Comparison of ENCODE assay signal across 30 cellular contexts in genomic region chr20:3764659-3765058, GRCh38. TPM values are rescaled to one million over a fixed set of nuclear protein-coding genes. Genes with fewer than 3 reads are reported as not detected.
DNase-seq lines count a peak whose midpoint lies in the region; ATAC-seq and TF ChIP-seq lines count a peak whose summit lies in the region.
"Had no signal": no experiment of that assay in that cellular context is flagged by ENCODE, and none has a peak within 500 bp of the region (broad histone marks: within the 10 kb centered on the region; RNA-seq: fewer than 3 reads in every experiment).

No MANE protein-coding gene starts in this region.

- no peaks in the 10 kb centered on the region for H3K9me3 Mint-ChIP-seq in neural crest cell
- no peaks in the 10 kb centered on the region for H3K9me3 Mint-ChIP-seq in activated CD4-positive, alpha-beta memory T cell treated with anti-CD3 and anti-CD28 coated beads for 36 hours
- H3K9me3 Mint-ChIP-seq: activated CD4-positive, alpha-beta T cell treated with anti-CD3 and anti-CD28 coated beads, Interleukin-2, amount 10 ng/mL, durations not matched to agents 24 days and 14 days; activated naive CD8-positive, alpha-beta T cell treated with anti-CD3 and anti-CD28 coated beads, Interleukin-2, amount 50 U/mL, for 24 hours; activated T-cell treated with anti-CD3 and anti-CD28 coated beads, Interleukin-2, amount 50 U/mL, for 4 hours; naive B cell; stimulated activated naive CD8-positive, alpha-beta T cell treated with anti-CD3 and anti-CD28 coated beads, Interleukin-15, Interleukin-2, amounts not matched to agents 100 ng/mL and 50 ng/mL, for 24 hours had no signal

- H3K27me3 Mint-ChIP-seq in neural crest cell (ENCODE audit: low read depth) = no peaks in the 10 kb centered on the region
- H3K27me3 Mint-ChIP-seq in activated CD4-positive, alpha-beta memory T cell treated with anti-CD3 and anti-CD28 coated beads for 36 hours = no peaks in the 10 kb centered on the region
- H3K27me3 Mint-ChIP-seq: activated CD4-positive, alpha-beta T cell treated with anti-CD3 and anti-CD28 coated beads, Interleukin-2, amount 10 ng/mL, durations not matched to agents 24 days and 14 days; activated naive CD8-positive, alpha-beta T cell treated with anti-CD3 and anti-CD28 coated beads, Interleukin-2, amount 50 U/mL, for 24 hours; naive B cell; stimulated activated naive CD8-positive, alpha-beta T cell treated with anti-CD3 and anti-CD28 coated beads, Interleukin-15, Interleukin-2, amounts not matched to agents 100 ng/mL and 50 ng/mL, for 24 hours had no signal

- DNase-seq in heart right ventricle = no peak
- DNase-seq in left ventricle myocardium superior = no peak
- no peak for DNase-seq in esophagus squamous epithelium (lab: John Stamatoyannopoulos, UW)
- no peak for DNase-seq in neural crest cell (ENCODE audit: low read depth, low spot score)
- no peak for DNase-seq in Ammon's horn (ENCODE audit: low spot score)
- DNase-seq in activated CD4-positive, alpha-beta memory T cell treated with anti-CD3 and anti-CD28 coated beads for 36 hours = no peak
- no peak for DNase-seq in spleen
- DNase-seq: activated CD4-positive, alpha-beta T cell treated with anti-CD3 and anti-CD28 coated beads, Interleukin-2, amount 10 ng/mL, durations not matched to agents 24 days and 14 days; activated naive CD8-positive, alpha-beta T cell treated with anti-CD3 and anti-CD28 coated beads, Interleukin-2, amount 50 U/mL, for 24 hours; activated T-cell treated with anti-CD3 and anti-CD28 coated beads, Interleukin-2, amount 50 U/mL, for 4 hours; AML-193; brain microvascular endothelial cell; COR-L47; effector memory CD4-positive, alpha-beta T cell; naive B cell; NCI-H1105; NCI-H1930; NCI-H526; Peyer's patch; SJCRH30; T1000; tibial artery had no signal

- TF ChIP-seq CTCF in heart right ventricle (IDR thresholded peaks at IDR 0.05) (no peak), esophagus squamous epithelium (IDR thresholded peaks at IDR 0.05) (no peak), neural crest cell (conservative IDR thresholded peaks at IDR 0.05) (no peak), spleen (IDR thresholded peaks at IDR 0.05 in 8 of 11, conservative IDR thresholded peaks at IDR 0.05 in 3 of 11) (no peak)

- H3K9ac ChIP-seq in subcutaneous abdominal adipose tissue (ENCODE audit: low read length in 5 of 5) = peak overlapping the region in 2 of 5 donors; percentile 15 to 28

- H3K36me3 ChIP-seq in heart right ventricle = peaks cover 0 to 3% (median 0%) of the 10 kb centered on the region in 9 donors
- no peaks in the 10 kb centered on the region for H3K36me3 ChIP-seq in esophagus squamous epithelium
- peaks cover 0 to 9% (median 2%) of the 10 kb centered on the region in 5 donors for H3K36me3 ChIP-seq in subcutaneous abdominal adipose tissue (ENCODE audit: control insufficient read depth in 5 of 5, insufficient read depth in 5 of 5, low read length in 5 of 5)
- H3K36me3 ChIP-seq in spleen = peaks cover 0 to 27% (median 0%) of the 10 kb centered on the region in 6 donors
- H3K36me3 ChIP-seq: Peyer's patch, SJCRH30, tibial artery had no signal

- CTCF ChIA-PET in activated CD4-positive, alpha-beta memory T cell treated with anti-CD3 and anti-CD28 coated beads for 36 hours (lab: Charles Lee) = interaction anchor here (1.1 to 1.8 kb wide), 3 partner anchors 12 to 54 kb away, joined by 3 to 6 read pairs (median 3); no protein-coding TSS in a partner anchor

- WGBS in heart right ventricle, 2 donors = 83 to 94% methylated on average over 3 of the region's 3 CpGs
- WGBS in esophagus squamous epithelium, 2 donors = 89 to 90% methylated on average over 2 to 3 of the region's 3 CpGs
- 71 to 91% (median 88%) methylated on average over 3 of the region's 3 CpGs for WGBS in spleen, 5 donors

- H3K4me1 ChIP-seq in heart right ventricle (peaks cover 7 to 64% (median 38%) of the 10 kb centered on the region in 9 donors), esophagus squamous epithelium (peaks cover 21 to 79% (median 49%) of the 10 kb centered on the region in 3 donors), subcutaneous abdominal adipose tissue (ENCODE audit: control insufficient read depth in 5 of 5, insufficient read depth in 5 of 5, low read length in 5 of 5) (peaks cover 15 to 80% (median 67%) of the 10 kb centered on the region in 5 donors), spleen (peaks cover 12 to 94% (median 52%) of the 10 kb centered on the region in 6 donors)
- H3K4me1 ChIP-seq: SJCRH30 had no signal

- intact Hi-C loops in heart right ventricle (cut with DNase I) (loop anchor here in 6 of 10 donors (5.0 kb wide), 3 partner anchors 42 to 87 kb away; no protein-coding TSS in a partner anchor), left ventricle myocardium superior (cut with micrococcal nuclease) (no loop called here), esophagus squamous epithelium (cut with DNase I) (no loop called here), spleen (cut with DNase I; ENCODE audit: low total_unique reads) (no loop called here)
- intact Hi-C loops in activated CD4-positive, alpha-beta memory T cell treated with anti-CD3 and anti-CD28 coated beads for 36 hours (cut with micrococcal nuclease) = loop anchor here (5.0 kb wide), 1 partner anchor 42 kb away; no protein-coding TSS in a partner anchor

- POLR2A ChIA-PET in activated CD4-positive, alpha-beta memory T cell treated with anti-CD3 and anti-CD28 coated beads for 36 hours (lab: Charles Lee) = no interaction called here

- peak overlapping the region; percentile 47 for H3K4me3 Mint-ChIP-seq in neural crest cell
- no peak overlapping the region for H3K4me3 Mint-ChIP-seq in activated CD4-positive, alpha-beta memory T cell treated with anti-CD3 and anti-CD28 coated beads for 36 hours
- H3K4me3 Mint-ChIP-seq: activated CD4-positive, alpha-beta T cell treated with anti-CD3 and anti-CD28 coated beads, Interleukin-2, amount 10 ng/mL, durations not matched to agents 24 days and 14 days; activated naive CD8-positive, alpha-beta T cell treated with anti-CD3 and anti-CD28 coated beads, Interleukin-2, amount 50 U/mL, for 24 hours; activated T-cell treated with anti-CD3 and anti-CD28 coated beads, Interleukin-2, amount 50 U/mL, for 4 hours; stimulated activated naive CD8-positive, alpha-beta T cell treated with anti-CD3 and anti-CD28 coated beads, Interleukin-15, Interleukin-2, amounts not matched to agents 100 ng/mL and 50 ng/mL, for 24 hours had no signal

- no peak overlapping the region for H3K4me3 ChIP-seq in heart right ventricle
- no peak overlapping the region for H3K4me3 ChIP-seq in esophagus squamous epithelium
- H3K4me3 ChIP-seq in subcutaneous abdominal adipose tissue (ENCODE audit: low read depth in 1 of 5, low read length in 5 of 5) = peak overlapping the region in 1 of 5 donors; percentile 1
- H3K4me3 ChIP-seq in spleen = no peak overlapping the region
- H3K4me3 ChIP-seq: A549, hepatocyte, Peyer's patch, SJCRH30, tibial artery had no signal

- no peaks in the 10 kb centered on the region for H3K36me3 Mint-ChIP-seq in neural crest cell (ENCODE audit: low read depth)
- H3K36me3 Mint-ChIP-seq in activated CD4-positive, alpha-beta memory T cell treated with anti-CD3 and anti-CD28 coated beads for 36 hours = no peaks in the 10 kb centered on the region
- H3K36me3 Mint-ChIP-seq: naive B cell had no signal

- H3K9me3 ChIP-seq in heart right ventricle (no peaks in the 10 kb centered on the region), esophagus squamous epithelium (no peaks in the 10 kb centered on the region), subcutaneous abdominal adipose tissue (ENCODE audit: control insufficient read depth in 5 of 5, low read length in 5 of 5) (no peaks in the 10 kb centered on the region), spleen (no peaks in the 10 kb centered on the region)
- H3K9me3 ChIP-seq: A549, Peyer's patch, SJCRH30, tibial artery had no signal

- H3K27ac ChIP-seq in heart right ventricle (peak overlapping the region in 6 of 10 donors; percentile 17 to 92 (median 43)), esophagus squamous epithelium (peak overlapping the region in 3 of 4 donors; percentile 49 to 96 (median 93)), subcutaneous abdominal adipose tissue (ENCODE audit: low read depth, low read length) (peak overlapping the region; percentile 50), spleen (peak overlapping the region in 4 of 8 donors; percentile 20 to 97 (median 92))
- H3K27ac ChIP-seq: A549, brain microvascular endothelial cell, hepatocyte, SJCRH30, tibial artery had no signal

- H3K27me3 ChIP-seq in heart right ventricle (no peaks in the 10 kb centered on the region), esophagus squamous epithelium (no peaks in the 10 kb centered on the region), subcutaneous abdominal adipose tissue (ENCODE audit: control insufficient read depth in 5 of 5, insufficient read depth in 4 of 5, low read length in 5 of 5) (no peaks in the 10 kb centered on the region), spleen (replicated peaks in 1 of 7) (no peaks in the 10 kb centered on the region)
- H3K27me3 ChIP-seq: brain microvascular endothelial cell, hepatocyte, Peyer's patch, SJCRH30, tibial artery had no signal

- no peak for TF ChIP-seq POLR2A in esophagus squamous epithelium (IDR thresholded peaks at IDR 0.05)
- no peak for TF ChIP-seq POLR2A in spleen (IDR thresholded peaks at IDR 0.05)

- H3K27ac Mint-ChIP-seq in neural crest cell (ENCODE audit: unreplicated experiment) = no peak overlapping the region
- no peak overlapping the region for H3K27ac Mint-ChIP-seq in activated CD4-positive, alpha-beta memory T cell treated with anti-CD3 and anti-CD28 coated beads for 36 hours
- H3K27ac Mint-ChIP-seq: activated CD4-positive, alpha-beta T cell treated with anti-CD3 and anti-CD28 coated beads, Interleukin-2, amount 10 ng/mL, durations not matched to agents 24 days and 14 days; activated naive CD8-positive, alpha-beta T cell treated with anti-CD3 and anti-CD28 coated beads, Interleukin-2, amount 50 U/mL, for 24 hours; naive B cell; stimulated activated naive CD8-positive, alpha-beta T cell treated with anti-CD3 and anti-CD28 coated beads, Interleukin-15, Interleukin-2, amounts not matched to agents 100 ng/mL and 50 ng/mL, for 24 hours had no signal

- H3K4me1 Mint-ChIP-seq in neural crest cell = peaks cover 55% of the 10 kb centered on the region
- peaks cover 23% of the 10 kb centered on the region for H3K4me1 Mint-ChIP-seq in activated CD4-positive, alpha-beta memory T cell treated with anti-CD3 and anti-CD28 coated beads for 36 hours (ENCODE audit: low read depth)

- ATAC-seq in heart right ventricle = no peak
- no peak for ATAC-seq in left ventricle myocardium superior
- ATAC-seq: A549; activated naive CD8-positive, alpha-beta T cell treated with anti-CD3 and anti-CD28 coated beads, Interleukin-2, amount 50 U/mL, for 24 hours; activated T-cell treated with anti-CD3 and anti-CD28 coated beads, Interleukin-2, amount 50 U/mL, for 4 hours; left lobe of liver had no signal

RNA-seq across cellular contexts. Expression of gene ADISSP, which starts 2.9 kb away (rescaled TPM):
- 10 to 100 TPM in 4 of 10 donors, 1 to 10 TPM in 6; 7.7 to 15.7 (median 9.7) TPM for total RNA-seq in heart right ventricle
- 10 to 100 TPM; 14.6 to 21.0 TPM for polyA plus RNA-seq in heart right ventricle
- 10.3 TPM for total RNA-seq in left ventricle myocardium superior
- 10 to 100 TPM; 13.5 to 24.7 (median 19.8) TPM for total RNA-seq in esophagus squamous epithelium
- 86.0 and 93.0 TPM in 2 replicates for total RNA-seq in neural crest cell
- total RNA-seq in activated CD4-positive, alpha-beta memory T cell treated with anti-CD3 and anti-CD28 coated beads for 36 hours = 10 to 100 TPM; 50.6 to 51.4 TPM
- 10 to 100 TPM; 29.4 to 42.4 (median 35.1) TPM for total RNA-seq in spleen
- polyA plus RNA-seq in spleen = 10 to 100 TPM; 31.3 to 55.5 (median 36.8) TPM

RNA-seq across cellular contexts. Expression of gene SPEF1, which starts 16.6 kb away (rescaled TPM):
- total RNA-seq in heart right ventricle = under 1 TPM in 6 of 10 donors, not detected in 4; 0.16 to 0.47 (median 0.23) TPM
- polyA plus RNA-seq in heart right ventricle = under 1 TPM; 0.07 to 0.29 TPM
- not detected for total RNA-seq in left ventricle myocardium superior
- under 1 TPM in 1 of 4 donors, not detected in 3; 0.19 TPM for total RNA-seq in esophagus squamous epithelium
- total RNA-seq in neural crest cell = 0.54 and 0.55 TPM in 2 replicates
- total RNA-seq in activated CD4-positive, alpha-beta memory T cell treated with anti-CD3 and anti-CD28 coated beads for 36 hours = under 1 TPM in 1 of 2 experiments, not detected in 1; 0.17 TPM
- not detected for total RNA-seq in spleen
- polyA plus RNA-seq in spleen = under 1 TPM in 2 of 3 donors, not detected in 1; 0.06 to 0.11 TPM
- total RNA-seq: activated CD4-positive, alpha-beta T cell treated with anti-CD3 and anti-CD28 coated beads, Interleukin-2, amount 10 ng/mL, durations not matched to agents 24 days and 14 days; Peyer's patch had no signal
- polyA plus RNA-seq: hepatocyte had no signal

RNA-seq across cellular contexts. Expression of gene CENPB, which starts 21.9 kb away (rescaled TPM):
- total RNA-seq in heart right ventricle (10 to 100 TPM; 52.3 to 95.7 (median 67.7) TPM), left ventricle myocardium superior (68.3 TPM), esophagus squamous epithelium (10 to 100 TPM; 38.8 to 81.4 (median 67.1) TPM), neural crest cell (82.1 and 83.6 TPM in 2 replicates), spleen (10 to 100 TPM; 41.8 to 84.7 (median 57.9) TPM)
- polyA plus RNA-seq in heart right ventricle (10 to 100 TPM; 52.9 to 76.5 TPM), spleen (10 to 100 TPM; 24.8 to 56.9 (median 29.3) TPM)
- total RNA-seq in activated CD4-positive, alpha-beta memory T cell treated with anti-CD3 and anti-CD28 coated beads for 36 hours = 10 to 100 TPM; 50.1 to 51.9 TPM

RNA-seq across cellular contexts. Expression of gene CDC25B, which starts 31.5 kb away (rescaled TPM):
- total RNA-seq in heart right ventricle (10 to 100 TPM in 2 of 10 donors, 1 to 10 TPM in 8; 2.8 to 17.3 (median 5.0) TPM), left ventricle myocardium superior (7.5 TPM), esophagus squamous epithelium (10 to 100 TPM; 15.6 to 26.2 (median 18.1) TPM), neural crest cell (46.5 and 47.5 TPM in 2 replicates), spleen (10 to 100 TPM; 48.3 to 67.7 (median 55.1) TPM)
- polyA plus RNA-seq in heart right ventricle (10 to 100 TPM; 12.6 to 15.9 TPM), spleen (10 to 100 TPM; 22.8 to 45.8 (median 42.9) TPM)
- total RNA-seq in activated CD4-positive, alpha-beta memory T cell treated with anti-CD3 and anti-CD28 coated beads for 36 hours = 100 to 1,000 TPM; 120 to 128 TPM

RNA-seq across cellular contexts. Expression of gene HSPA12B, which starts 32.2 kb away (rescaled TPM):
- 10 to 100 TPM in 7 of 10 donors, 1 to 10 TPM in 3; 8.4 to 26.5 (median 11.2) TPM for total RNA-seq in heart right ventricle
- polyA plus RNA-seq in heart right ventricle = 10 to 100 TPM; 19.7 to 21.7 TPM
- total RNA-seq in left ventricle myocardium superior = 16.2 TPM
- 1 to 10 TPM in 2 of 4 donors, under 1 TPM in 2; 0.64 to 4.6 (median 1.8) TPM for total RNA-seq in esophagus squamous epithelium
- 1.1 and 1.3 TPM in 2 replicates for total RNA-seq in neural crest cell
- total RNA-seq in activated CD4-positive, alpha-beta memory T cell treated with anti-CD3 and anti-CD28 coated beads for 36 hours = not detected
- 10 to 100 TPM; 12.6 to 74.0 (median 29.9) TPM for total RNA-seq in spleen
- 10 to 100 TPM in 2 of 3 donors, 1 to 10 TPM in 1; 5.7 to 41.6 (median 21.3) TPM for polyA plus RNA-seq in spleen
- total RNA-seq: activated CD4-positive, alpha-beta T cell treated with anti-CD3 and anti-CD28 coated beads, Interleukin-2, amount 10 ng/mL, durations not matched to agents 24 days and 14 days; epithelial cell of proximal tubule; fibroblast of villous mesenchyme; osteoblast; SJCRH30 had no signal

Comparison
In these comparisons a context has a peak if more than half of its experiments do, and no peak if none do; other contexts are left out.
1. intact Hi-C loops: an anchor here in heart right ventricle (5.0 kb wide) and activated CD4-positive, alpha-beta memory T cell treated with anti-CD3 and anti-CD28 coated beads for 36 hours (5.0 kb wide); none called in left ventricle myocardium superior, esophagus squamous epithelium and spleen.